In genomic region chr7:76069238-76069638, GRCh38 we compare ENCODE assay signal across 8 cellular contexts. TPM values are rescaled to one million over a fixed set of nuclear protein-coding genes. Genes with fewer than 3 reads are reported as not detected.
DNase-seq lines count a peak whose midpoint lies in the region; ATAC-seq and TF ChIP-seq lines count a peak whose summit lies in the region.

No MANE protein-coding gene starts in this region.

- peak; percentile 55 to 57 for DNase-seq in Caco-2
- peak; percentile 96 for DNase-seq in M059J (ENCODE audit: low read depth)
- peak; percentile 99 for DNase-seq in amniotic epithelial cell (ENCODE audit: low read depth)
- DNase-seq in iPS DF 4.7 (ENCODE audit: extremely low read depth, low spot score): peak; percentile 68
- peak; percentile 45 to 73 for DNase-seq in tibial artery
- DNase-seq in epidermal melanocyte (ENCODE audit: insufficient read length, low spot score): no peak
- no peak for DNase-seq in NK-92 treated with Interleukin-12 subunit alpha and Interleukin-12 subunit beta, amount 100 ng/mL, for 24 hours (lab: John Stamatoyannopoulos, UW)

- ATAC-seq in HG02678 (IDR thresholded peaks at IDR 0.05; ENCODE audit: unreplicated experiment): no peak

- H3K27me3 ChIP-seq in Caco-2 (replicated peaks; ENCODE audit: control insufficient read depth, insufficient read depth, low read length) (no peaks in the 10 kb centered on the region), tibial artery (no peaks in the 10 kb centered on the region)

- H3K9me3 ChIP-seq in Caco-2: no peaks in the 10 kb centered on the region
- H3K9me3 ChIP-seq in tibial artery: peaks cover 0 to under 1% (median 0%) of the 10 kb centered on the region in 3 donors

- TF ChIP-seq CTCF in Caco-2 (IDR thresholded peaks at IDR 0.05; ENCODE audit: insufficient read depth in 1 of 2, low read depth in 1 of 2, low read length in 1 of 2, severe bottlenecking in 1 of 2, unreplicated experiment in 1 of 2) (peak in 1 of 2 experiments; percentile 46), tibial artery (IDR thresholded peaks at IDR 0.05) (no peak)

- H3K4me1 Mint-ChIP-seq in Caco-2 (ENCODE audit: low read depth, unreplicated experiment): no peaks in the 10 kb centered on the region

- H3K4me3 Mint-ChIP-seq in Caco-2 (ENCODE audit: unreplicated experiment): no peak overlapping the region

- CTCF ChIA-PET in Caco-2 (lab: Charles Lee): interaction anchor here (0.5 to 2.0 kb wide), 8 partner anchors 11 to 194 kb away, joined by 3 to 12 read pairs (median 6); partner anchors contain the start of genes MDH2 and STYXL1

- no peak overlapping the region for H3K27ac Mint-ChIP-seq in Caco-2 (ENCODE audit: unreplicated experiment)

- no peak overlapping the region for H3K27ac ChIP-seq in tibial artery

- no peak overlapping the region for H3K4me3 ChIP-seq in Caco-2 (ENCODE audit: low read depth, low read length)
- no peak overlapping the region for H3K4me3 ChIP-seq in tibial artery

- H3K36me3 ChIP-seq in Caco-2 (ENCODE audit: control insufficient read depth, insufficient read depth, low read length) (peaks cover 1% of the 10 kb centered on the region), tibial artery (peaks cover 29 to 38% (median 36%) of the 10 kb centered on the region in 3 donors)

- H3K4me1 ChIP-seq in Caco-2: no peaks in the 10 kb centered on the region
- peaks cover 0 to 6% (median 5%) of the 10 kb centered on the region in 4 donors for H3K4me1 ChIP-seq in tibial artery

- POLR2A ChIA-PET in Caco-2 (lab: Charles Lee): no interaction called here

- BruUV-seq in Caco-2 (replicated peaks; lab: Mats Ljungman, UMichigan): no TSS peak

- H3K36me3 Mint-ChIP-seq in Caco-2 (ENCODE audit: insufficient read depth, unreplicated experiment): peaks cover 25% of the 10 kb centered on the region

- intact Hi-C loops in Caco-2 (cut with micrococcal nuclease; ENCODE audit: unreplicated experiment) (loop anchor here (1.0 kb wide), 1 partner anchor 61 kb away; no protein-coding TSS in a partner anchor), tibial artery (cut with DNase I; ENCODE audit: low total_unique reads) (no loop called here)

- no peaks in the 10 kb centered on the region for H3K27me3 Mint-ChIP-seq in Caco-2 (ENCODE audit: insufficient read depth, unreplicated experiment)

- no peaks in the 10 kb centered on the region for H3K9me3 Mint-ChIP-seq in Caco-2 (ENCODE audit: unreplicated experiment)

RNA-seq across cellular contexts. Expression of gene MDH2, which starts 21.3 kb away (rescaled TPM):
- 302 and 313 TPM in 2 replicates for total RNA-seq in Caco-2 (2022)
- total RNA-seq in M059J (2014; rRNA removed; shearing (Covaris generic)): 90.7 and 117 TPM in 2 replicates

RNA-seq across cellular contexts. Expression of gene STYXL1, which starts 21.4 kb away (rescaled TPM):
- 42.3 and 49.7 TPM in 2 replicates for total RNA-seq in Caco-2 (2022)
- 69.8 and 77.7 TPM in 2 replicates for total RNA-seq in M059J (2014; rRNA removed; shearing (Covaris generic))

Comparison
In these comparisons a context has a peak if more than half of its experiments do, and no peak if none do; other contexts are left out.
1. DNase-seq: peak in Caco-2 (2 of 2), M059J (single experiment), amniotic epithelial cell (single experiment), iPS DF 4.7 (single experiment) and tibial artery (2 of 2); none in epidermal melanocyte (single experiment) and NK-92 treated with Interleukin-12 subunit alpha and Interleukin-12 subunit beta, amount 100 ng/mL, for 24 hours (single experiment).